21 cellular contexts compared by ENCODE assay signal in genomic region chr1:53633073-53633704, GRCh38.
DNase-seq lines count a peak whose midpoint lies in the region; ATAC-seq and TF ChIP-seq lines count a peak whose summit lies in the region.
"Had no signal": no experiment of that assay in that cellular context is flagged by ENCODE, and none has a peak within 500 bp of the region (broad histone marks: within the 10 kb centered on the region; RNA-seq: fewer than 3 reads in every experiment).

No MANE protein-coding gene starts in this region.

- H3K36me3 ChIP-seq in mesenchymal stem cell (ENCODE audit: control insufficient read depth in 1 of 2, insufficient read depth in 2 of 2, low read depth in 1 of 2, low read length in 2 of 2) (peaks cover 0 to 23% of the 10 kb centered on the region in 2 experiments), stomach (no peaks in the 10 kb centered on the region)
- H3K36me3 ChIP-seq: BLaER1 treated with 17β-estradiol and CSF1 and Interleukin-3, amounts not matched to agents 10 nM and 100 nM; SJCRH30 had no signal

- H3K4me1 Mint-ChIP-seq in activated CD4-positive, alpha-beta memory T cell treated with anti-CD3 and anti-CD28 coated beads for 36 hours (ENCODE audit: low read depth): no peaks in the 10 kb centered on the region
- H3K4me1 Mint-ChIP-seq in activated CD4-positive, alpha-beta memory T cell treated with anti-CD3 and anti-CD28 coated beads, Interleukin-2, amount 10 ng/mL, durations not matched to agents 7 days and 5 days: no peaks in the 10 kb centered on the region
- H3K4me1 Mint-ChIP-seq: CD4-positive, alpha-beta memory T cell had no signal

- H2BK120ac ChIP-seq in mesenchymal stem cell (ENCODE audit: low read depth, low read length): no peak overlapping the region

- no peak for TF ChIP-seq CTCF in stomach (IDR thresholded peaks at IDR 0.05)

- H3K18ac ChIP-seq in mesenchymal stem cell (ENCODE audit: low read depth in 1 of 2, low read length in 2 of 2): no peak overlapping the region

- H2BK15ac ChIP-seq in mesenchymal stem cell (ENCODE audit: low read depth, poor library complexity, severe bottlenecking): no peak overlapping the region

- H3K23ac ChIP-seq in mesenchymal stem cell (ENCODE audit: low read length in 2 of 2): no peak overlapping the region

- H3K9me3 ChIP-seq in mesenchymal stem cell (ENCODE audit: control insufficient read depth, low read length) (no peaks in the 10 kb centered on the region), stomach (no peaks in the 10 kb centered on the region)
- H3K9me3 ChIP-seq: BLaER1 treated with 17β-estradiol and CSF1 and Interleukin-3, amounts not matched to agents 10 nM and 100 nM; Caco-2; SJCRH30 had no signal

- no peak overlapping the region for H3K9ac ChIP-seq in mesenchymal stem cell (ENCODE audit: low read length)
- H3K9ac ChIP-seq: BLaER1 treated with 17β-estradiol and CSF1 and Interleukin-3, amounts not matched to agents 10 nM and 100 nM had no signal

- no peak overlapping the region for H2AFZ ChIP-seq in mesenchymal stem cell (ENCODE audit: low read depth, low read length)

- H3K27ac Mint-ChIP-seq in activated CD4-positive, alpha-beta memory T cell treated with anti-CD3 and anti-CD28 coated beads for 36 hours: no peak overlapping the region
- no peak overlapping the region for H3K27ac Mint-ChIP-seq in activated CD4-positive, alpha-beta memory T cell treated with anti-CD3 and anti-CD28 coated beads, Interleukin-2, amount 10 ng/mL, durations not matched to agents 7 days and 5 days
- H3K27ac Mint-ChIP-seq: CD4-positive, alpha-beta memory T cell had no signal

- H3K27me3 ChIP-seq in mesenchymal stem cell (ENCODE audit: control insufficient read depth in 1 of 2, insufficient read depth in 1 of 2, low read length in 2 of 2) (peaks cover 0 to 22% of the 10 kb centered on the region in 2 experiments), stomach (peaks cover 0 to under 1% (median 0%) of the 10 kb centered on the region in 3 donors)
- H3K27me3 ChIP-seq: BLaER1 treated with 17β-estradiol and CSF1 and Interleukin-3, amounts not matched to agents 10 nM and 100 nM had no signal

- H3K4me1 ChIP-seq in mesenchymal stem cell (ENCODE audit: control insufficient read depth, insufficient read depth, low read depth, low read length): peaks cover 15% of the 10 kb centered on the region
- no peaks in the 10 kb centered on the region for H3K4me1 ChIP-seq in stomach
- H3K4me1 ChIP-seq: Caco-2, SJCRH30 had no signal

- H4K91ac ChIP-seq in mesenchymal stem cell (ENCODE audit: low read length): peak overlapping the region; percentile 18

- H2BK12ac ChIP-seq in mesenchymal stem cell (ENCODE audit: low read length in 2 of 2): no peak overlapping the region

- no peaks in the 10 kb centered on the region for H3K9me3 Mint-ChIP-seq in activated CD4-positive, alpha-beta memory T cell treated with anti-CD3 and anti-CD28 coated beads for 36 hours
- no peaks in the 10 kb centered on the region for H3K9me3 Mint-ChIP-seq in activated CD4-positive, alpha-beta memory T cell treated with anti-CD3 and anti-CD28 coated beads, Interleukin-2, amount 10 ng/mL, durations not matched to agents 7 days and 5 days
- H3K9me3 Mint-ChIP-seq: CD4-positive, alpha-beta memory T cell had no signal

- no peaks in the 10 kb centered on the region for H3K36me3 Mint-ChIP-seq in activated CD4-positive, alpha-beta memory T cell treated with anti-CD3 and anti-CD28 coated beads for 36 hours
- no peaks in the 10 kb centered on the region for H3K36me3 Mint-ChIP-seq in activated CD4-positive, alpha-beta memory T cell treated with anti-CD3 and anti-CD28 coated beads, Interleukin-2, amount 10 ng/mL, durations not matched to agents 7 days and 5 days (ENCODE audit: low read depth)
- H3K36me3 Mint-ChIP-seq: CD4-positive, alpha-beta memory T cell had no signal

- no peak overlapping the region for H2AK5ac ChIP-seq in mesenchymal stem cell (ENCODE audit: low read length, severe bottlenecking)

- 95% methylated on average over 13 of the region's 13 CpGs for WGBS in mesenchymal stem cell
- 90 to 94% (median 92%) methylated on average over 13 of the region's 13 CpGs for WGBS in stomach, 5 donors

- H3K14ac ChIP-seq in mesenchymal stem cell (ENCODE audit: low read length in 2 of 2): no peak overlapping the region

- TF ChIP-seq POLR2A in stomach (IDR thresholded peaks at IDR 0.05): no peak

- intact Hi-C loops in activated CD4-positive, alpha-beta memory T cell treated with anti-CD3 and anti-CD28 coated beads for 36 hours (cut with micrococcal nuclease): no loop called here
- intact Hi-C loops in stomach (cut with DNase I; ENCODE audit: low total_unique reads): no loop called here

- DNase-seq in activated CD4-positive, alpha-beta memory T cell treated with anti-CD3 and anti-CD28 coated beads for 36 hours: peak; percentile 6
- DNase-seq in activated CD4-positive, alpha-beta memory T cell treated with anti-CD3 and anti-CD28 coated beads, Interleukin-2, amount 10 ng/mL, durations not matched to agents 7 days and 5 days: no peak
- DNase-seq in mesenchymal stem cell (no peak), stomach (peak; percentile 8)
- DNase-seq in activated CD4-positive, CD25-positive, alpha-beta regulatory T cell treated with anti-CD3 and anti-CD28 coated beads, Interleukin-2, amount 50 U/mL, for 72 hours: no peak
- DNase-seq in activated CD4-positive, alpha-beta T cell treated with anti-CD3 and anti-CD28 coated beads, Interleukin-2, amount 50 U/mL, for 48 hours: no peak
- DNase-seq: ACHN; Caco-2; CD4-positive, alpha-beta memory T cell; DMS 273 treated with DMSO at 0.1 percent for 48 hours; Kasumi-1; NCI-H1417; NCI-H187; NCI-H446; NCI-H526; OCI-M1; SJCRH30 had no signal

- H3K27ac ChIP-seq in mesenchymal stem cell (ENCODE audit: low read length, poor library complexity, severe bottlenecking) (no peak overlapping the region), stomach (no peak overlapping the region)
- H3K27ac ChIP-seq: 22Rv1; BLaER1 treated with 17β-estradiol and CSF1 and Interleukin-3, amounts not matched to agents 10 nM and 100 nM; SJCRH30 had no signal

- no peak overlapping the region for H3K4me2 ChIP-seq in mesenchymal stem cell (ENCODE audit: low read length, poor library complexity, severe bottlenecking)
- H3K4me2 ChIP-seq: BLaER1 treated with 17β-estradiol and CSF1 and Interleukin-3, amounts not matched to agents 10 nM and 100 nM had no signal

- no peak overlapping the region for H4K8ac ChIP-seq in mesenchymal stem cell (ENCODE audit: low read length)

- POLR2A ChIA-PET in activated CD4-positive, alpha-beta memory T cell treated with anti-CD3 and anti-CD28 coated beads for 36 hours (lab: Charles Lee): no interaction called here
- POLR2A ChIA-PET in activated CD4-positive, alpha-beta memory T cell treated with anti-CD3 and anti-CD28 coated beads, Interleukin-2, amount 10 ng/mL, durations not matched to agents 7 days and 5 days (lab: Charles Lee): no interaction called here

- peaks cover 35% of the 10 kb centered on the region for H3K79me1 ChIP-seq in mesenchymal stem cell (replicated peaks; ENCODE audit: low read length, poor library complexity, severe bottlenecking)

- no peak for TF ChIP-seq EP300 in stomach (IDR thresholded peaks at IDR 0.05)

- CTCF ChIA-PET in activated CD4-positive, alpha-beta memory T cell treated with anti-CD3 and anti-CD28 coated beads for 36 hours (lab: Charles Lee): no interaction called here
- CTCF ChIA-PET in activated CD4-positive, alpha-beta memory T cell treated with anti-CD3 and anti-CD28 coated beads, Interleukin-2, amount 10 ng/mL, durations not matched to agents 7 days and 5 days (lab: Charles Lee): no interaction called here

- H3K4me3 ChIP-seq in mesenchymal stem cell (ENCODE audit: insufficient read depth in 1 of 2, low read depth in 1 of 2, low read length in 2 of 2): no peak overlapping the region
- H3K4me3 ChIP-seq in stomach: no peak overlapping the region
- H3K4me3 ChIP-seq: BLaER1 treated with 17β-estradiol and CSF1 and Interleukin-3, amounts not matched to agents 10 nM and 100 nM; SJCRH30 had no signal

- H2BK5ac ChIP-seq in mesenchymal stem cell (ENCODE audit: low read depth, low read length, poor library complexity, severe bottlenecking): no peak overlapping the region

- no peak for ATAC-seq in activated CD4-positive, CD25-positive, alpha-beta regulatory T cell treated with anti-CD3 and anti-CD28 coated beads, Interleukin-2, amount 50 U/mL, for 24 hours
- no peak for ATAC-seq in HG03095 (IDR thresholded peaks at IDR 0.05; ENCODE audit: unreplicated experiment)

- peaks cover 1% of the 10 kb centered on the region for H3K27me3 Mint-ChIP-seq in activated CD4-positive, alpha-beta memory T cell treated with anti-CD3 and anti-CD28 coated beads for 36 hours
- peaks cover 3% of the 10 kb centered on the region for H3K27me3 Mint-ChIP-seq in activated CD4-positive, alpha-beta memory T cell treated with anti-CD3 and anti-CD28 coated beads, Interleukin-2, amount 10 ng/mL, durations not matched to agents 7 days and 5 days

- H3K4ac ChIP-seq in mesenchymal stem cell (ENCODE audit: low read depth in 1 of 2, low read length in 2 of 2): no peak overlapping the region

- H3K4me3 Mint-ChIP-seq in activated CD4-positive, alpha-beta memory T cell treated with anti-CD3 and anti-CD28 coated beads for 36 hours: no peak overlapping the region
- H3K4me3 Mint-ChIP-seq in activated CD4-positive, alpha-beta memory T cell treated with anti-CD3 and anti-CD28 coated beads, Interleukin-2, amount 10 ng/mL, durations not matched to agents 7 days and 5 days: no peak overlapping the region
- H3K4me3 Mint-ChIP-seq: CD4-positive, alpha-beta memory T cell had no signal

Comparison
In these comparisons a context has a peak if more than half of its experiments do, and no peak if none do; other contexts are left out.
1. DNase-seq: peak in activated CD4-positive, alpha-beta memory T cell treated with anti-CD3 and anti-CD28 coated beads for 36 hours (single experiment) and stomach (single experiment); none in activated CD4-positive, alpha-beta memory T cell treated with anti-CD3 and anti-CD28 coated beads, Interleukin-2, amount 10 ng/mL, durations not matched to agents 7 days and 5 days (single experiment), mesenchymal stem cell (single experiment), activated CD4-positive, CD25-positive, alpha-beta regulatory T cell treated with anti-CD3 and anti-CD28 coated beads, Interleukin-2, amount 50 U/mL, for 72 hours (single experiment) and activated CD4-positive, alpha-beta T cell treated with anti-CD3 and anti-CD28 coated beads, Interleukin-2, amount 50 U/mL, for 48 hours (0 of 2).